In the genomic region with DNA sequence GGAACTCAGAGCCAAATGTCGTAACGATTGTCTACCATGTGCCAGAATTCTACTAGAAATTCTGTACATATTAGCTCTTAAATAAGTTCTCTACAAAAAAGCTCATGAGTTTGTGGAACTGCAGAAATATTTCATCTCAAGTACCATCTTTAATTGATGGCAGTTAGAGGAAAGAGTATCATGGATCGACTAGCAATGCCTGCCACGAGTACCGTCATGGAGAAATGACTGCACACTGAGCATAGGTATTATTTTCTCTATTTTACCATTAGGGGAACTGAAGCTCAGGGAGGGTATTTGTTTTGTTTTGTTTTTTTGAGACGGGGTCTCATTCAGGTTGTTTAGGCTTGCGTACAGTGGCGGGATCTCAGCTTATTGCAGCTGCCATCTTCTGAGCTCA, we compare ENCODE assay signal across 20 cellular contexts. TPM values are rescaled to one million over a fixed set of nuclear protein-coding genes. Genes with fewer than 3 reads are reported as not detected.
DNase-seq lines count a peak whose midpoint lies in the region; ATAC-seq, FAIRE-seq and TF ChIP-seq lines count a peak whose summit lies in the region.
"Had no signal": no experiment of that assay in that cellular context is flagged by ENCODE, and none has a peak within 500 bp of the region (broad histone marks: within the 10 kb centered on the region; RNA-seq: fewer than 3 reads in every experiment).

No MANE protein-coding gene starts in this region.

- TF ChIP-seq RAD21 in K562 (CRISPR knock-in tag; conservative IDR thresholded peaks at IDR 0.05 in 1 of 2, IDR thresholded peaks at IDR 0.05 in 1 of 2) = no peak

- H4K20me1 ChIP-seq in K562 (replicated peaks; ENCODE audit: control insufficient read depth, insufficient read depth, low read length) = no peaks in the 10 kb centered on the region

- peaks cover 19% of the 10 kb centered on the region for H3K4me1 ChIP-seq in CD8-positive, alpha-beta memory T cell (ENCODE audit: insufficient read depth, low read length)
- H3K4me1 ChIP-seq in K562 (replicated peaks in 1 of 2; ENCODE audit: control insufficient read depth in 2 of 2, insufficient read depth in 2 of 2, low read length in 2 of 2) = peaks cover 7 to 23% of the 10 kb centered on the region in 2 experiments; a peak in 2 of 5 replicates
- H3K4me1 ChIP-seq: BE2C had no signal

- H2AFZ ChIP-seq in K562 (ENCODE audit: low read depth, low read length) = no peak overlapping the region

- H3K9me1 ChIP-seq in K562 (ENCODE audit: control insufficient read depth, insufficient read depth, low read length) = no peaks in the 10 kb centered on the region

- BruUV-seq in K562 (replicated peaks; lab: Mats Ljungman, UMichigan) = no TSS peak

- no peaks in the 10 kb centered on the region for H3K27me3 ChIP-seq in CD4-positive, alpha-beta T cell (ENCODE audit: control insufficient read depth, insufficient read depth, low read length)
- no peaks in the 10 kb centered on the region for H3K27me3 ChIP-seq in CD8-positive, alpha-beta memory T cell (ENCODE audit: insufficient read depth, low read length, poor library complexity, severe bottlenecking)
- no peaks in the 10 kb centered on the region for H3K27me3 ChIP-seq in K562 (ENCODE audit: control insufficient read depth in 2 of 2, insufficient read depth in 2 of 2, low read length in 2 of 2)
- H3K27me3 ChIP-seq: BE2C had no signal

- in situ Hi-C loops in K562 (cut with MboI) = loop anchor here (25.0 kb wide), 1 partner anchor 896 kb away; no protein-coding TSS in a partner anchor

- H3K9me3 ChIP-seq in CD4-positive, alpha-beta T cell (ENCODE audit: control insufficient read depth, low read length) = no peaks in the 10 kb centered on the region
- no peaks in the 10 kb centered on the region for H3K9me3 ChIP-seq in CD8-positive, alpha-beta memory T cell (ENCODE audit: low read length)
- no peaks in the 10 kb centered on the region for H3K9me3 ChIP-seq in K562 (replicated peaks; ENCODE audit: control insufficient read depth, insufficient read depth, low read depth, low read length)
- H3K9me3 ChIP-seq: BE2C had no signal

- TF ChIP-seq EP300 in K562 (IDR thresholded peaks at IDR 0.05; ENCODE audit: low read length) = no peak

- no peak overlapping the region for H3K27ac ChIP-seq in CD4-positive, alpha-beta T cell (ENCODE audit: low read depth, low read length)
- H3K27ac ChIP-seq in CD8-positive, alpha-beta memory T cell (ENCODE audit: low read depth, low read length) = no peak overlapping the region
- H3K27ac ChIP-seq in K562 (ENCODE audit: extremely low read depth, low read depth, low read length) = no peak overlapping the region

- no peaks in the 10 kb centered on the region for H3K9me3 Mint-ChIP-seq in CD4-positive, alpha-beta T cell
- no peaks in the 10 kb centered on the region for H3K9me3 Mint-ChIP-seq in CD8-positive, alpha-beta memory T cell
- no peaks in the 10 kb centered on the region for H3K9me3 Mint-ChIP-seq in nephron
- H3K9me3 Mint-ChIP-seq: CD4-positive, CD25-positive, alpha-beta regulatory T cell; H9 had no signal

- peaks cover 45% of the 10 kb centered on the region for H3K36me3 Mint-ChIP-seq in CD4-positive, alpha-beta T cell (ENCODE audit: low read depth)
- peaks cover 0 to 63% (median 4%) of the 10 kb centered on the region in 3 donors for H3K36me3 Mint-ChIP-seq in CD8-positive, alpha-beta memory T cell
- H3K36me3 Mint-ChIP-seq in nephron (ENCODE audit: low read depth) = peaks cover 27% of the 10 kb centered on the region

- no peak for FAIRE-seq in K562 (lab: Jason Lieb, UNC)
- FAIRE-seq: A204.1, GM19239, H1 had no signal

- H3K9ac ChIP-seq in K562 (ENCODE audit: insufficient read depth in 1 of 2, low read depth in 2 of 2, low read length in 2 of 2) = no peak overlapping the region

- peaks cover 28% of the 10 kb centered on the region for H3K4me1 Mint-ChIP-seq in CD4-positive, alpha-beta T cell (ENCODE audit: low read depth)
- peaks cover 19 to 32% (median 29%) of the 10 kb centered on the region in 3 donors for H3K4me1 Mint-ChIP-seq in CD8-positive, alpha-beta memory T cell
- H3K4me1 Mint-ChIP-seq in nephron = peaks cover 12% of the 10 kb centered on the region

- ATAC-seq in CD4-positive, alpha-beta T cell (ENCODE audit: poor library complexity) = no peak
- ATAC-seq in K562 (no peak), left cardiac atrium (no peak), HG03520 (IDR thresholded peaks at IDR 0.05; ENCODE audit: unreplicated experiment) (no peak)

- no peak for DNase-seq in CD4-positive, alpha-beta T cell
- no peak for DNase-seq in CD8-positive, alpha-beta memory T cell
- DNase-seq in K562 (ENCODE audit: extremely low read depth in 1 of 4, low spot score in 3 of 4) (no peak), left cardiac atrium (no peak), cerebellar nuclear complex (lab: John Stamatoyannopoulos, UW) (no peak)
- DNase-seq in stimulated activated naive CD4-positive, alpha-beta T cell treated with Interleukin-2 at 50 U/mL for 16 hours (lab: John Stamatoyannopoulos, UW) = no peak
- DNase-seq: ACHN; BE2C; C1 segment of cervical spinal cord; CD4-positive, CD25-positive, alpha-beta regulatory T cell; DMS153; DMS79; GDM1; H9 had no signal

- 80% methylated on average over 8 of the region's 8 CpGs for WGBS in K562 (ENCODE audit: insufficient coverage, low coverage, missing lambda C conversion rate)

- H3K4me2 ChIP-seq in K562 (ENCODE audit: insufficient read depth, low read length) = no peak overlapping the region

- intact Hi-C loops in CD4-positive, alpha-beta T cell (cut with DNase I, micrococcal nuclease) = loop anchor here (5.0 to 10.0 kb wide), 4 partner anchors 49 to 444 kb away; a partner anchor contains a TSS
- intact Hi-C loops in K562 (cut with micrococcal nuclease) = loop anchor here (5.0 to 10.0 kb wide), 2 partner anchors 124 to 184 kb away; a partner anchor contains a TSS
- intact Hi-C loops in left cardiac atrium (cut with DNase I) = no loop called here

- TF ChIP-seq POLR2A in K562 (conservative IDR thresholded peaks at IDR 0.05) = no peak

- H3K27ac Mint-ChIP-seq in CD4-positive, alpha-beta T cell = no peak overlapping the region
- peak overlapping the region in 2 of 8 donors; percentile 57 to 79 for H3K27ac Mint-ChIP-seq in CD8-positive, alpha-beta memory T cell
- no peak overlapping the region for H3K27ac Mint-ChIP-seq in nephron
- H3K27ac Mint-ChIP-seq: H9 had no signal

- CTCF ChIA-PET in CD4-positive, alpha-beta T cell (lab: Charles Lee) = no interaction called here
- CTCF ChIA-PET in CD8-positive, alpha-beta memory T cell (lab: Charles Lee) = interaction anchor here (1.5 to 1.7 kb wide), 2 partner anchors 10 to 92 kb away, joined by 4 read pairs; no protein-coding TSS in a partner anchor
- CTCF ChIA-PET in K562 (lab: Yijun Ruan, JAX; ENCODE audit: low intra/inter-chr PET ratio) = no interaction called here

- H3K79me2 ChIP-seq in K562 (ENCODE audit: control insufficient read depth, insufficient read depth, low read length) = peaks cover 15% of the 10 kb centered on the region

- POLR2A ChIA-PET in CD4-positive, alpha-beta T cell (lab: Charles Lee) = interaction anchor here (0.7 kb wide), 1 partner anchor 192 kb away, joined by 3 read pairs; a partner anchor contains a TSS
- POLR2A ChIA-PET in CD8-positive, alpha-beta memory T cell (lab: Charles Lee) = interaction anchor here (0.6 kb wide), 1 partner anchor 164 kb away, joined by 3 read pairs; no protein-coding TSS in a partner anchor
- POLR2A ChIA-PET in K562 (lab: Yijun Ruan, JAX) = interaction anchor here (0.5 to 2.7 kb wide), 11 partner anchors 12 to 441 kb away, joined by 3 to 6 read pairs (median 3); a partner anchor contains a TSS

- TF ChIP-seq CTCF in CD4-positive, alpha-beta T cell (IDR thresholded peaks at IDR 0.05) = no peak
- TF ChIP-seq CTCF in K562 (IDR thresholded peaks at IDR 0.05 in 2 of 3, conservative IDR thresholded peaks at IDR 0.05 in 1 of 3; ENCODE audit: insufficient read depth in 2 of 3, low read depth in 1 of 3, low read length in 3 of 3) (no peak), nephron (IDR thresholded peaks at IDR 0.05; ENCODE audit: unreplicated experiment in 3 of 3) (no peak)

- peak overlapping the region; percentile 48 for H3K4me3 Mint-ChIP-seq in CD4-positive, alpha-beta T cell
- H3K4me3 Mint-ChIP-seq in CD8-positive, alpha-beta memory T cell = peak overlapping the region in 4 of 7 donors; percentile 8 to 96 (median 48)
- H3K4me3 Mint-ChIP-seq in nephron = peak overlapping the region; percentile 42 to 63 (median 61)

- H3K27me3 Mint-ChIP-seq in CD4-positive, alpha-beta T cell = no peaks in the 10 kb centered on the region
- H3K27me3 Mint-ChIP-seq in CD8-positive, alpha-beta memory T cell = peaks cover 0 to 2% of the 10 kb centered on the region in 2 donors
- H3K27me3 Mint-ChIP-seq in nephron (ENCODE audit: low read depth) = peaks cover 2% of the 10 kb centered on the region
- H3K27me3 Mint-ChIP-seq: CD4-positive, CD25-positive, alpha-beta regulatory T cell had no signal

- peaks cover 18% of the 10 kb centered on the region for H3K36me3 ChIP-seq in CD8-positive, alpha-beta memory T cell (ENCODE audit: insufficient read depth, low read length)
- H3K36me3 ChIP-seq in K562 (ENCODE audit: control insufficient read depth, insufficient read depth, low read length) = peaks cover 52% of the 10 kb centered on the region
- H3K36me3 ChIP-seq: BE2C had no signal

- no peak overlapping the region for H3K4me3 ChIP-seq in CD8-positive, alpha-beta memory T cell (ENCODE audit: low read length)
- H3K4me3 ChIP-seq in K562 = no peak overlapping the region

RNA-seq across cellular contexts. Expression of a gene that starts 2.8 kb away (rescaled TPM):
- total RNA-seq in CD4-positive, alpha-beta T cell = 1 to 10 TPM; 7.9 to 8.1 TPM
- total RNA-seq in CD8-positive, alpha-beta memory T cell = 10 to 100 TPM; 74.3 to 77.6 TPM
- polyA plus RNA-seq in CD8-positive, alpha-beta memory T cell = 51.8 TPM
- 79.3 and 118 TPM in 2 replicates for total RNA-seq in K562 (2011; cell fraction: chromatin; rRNA removed; ENCODE audit: low replicate concordance)
- 76.7 and 80.0 TPM in 2 replicates for total RNA-seq in K562 (2011; cell fraction: nucleolus; rRNA removed)
- total RNA-seq in K562 (2011; cell fraction: nucleoplasm; rRNA removed) = 76.9 and 87.5 TPM in 2 replicates
- total RNA-seq in K562 (2014; rRNA removed) (73.0 and 90.5 TPM in 2 replicates), K562 (2014; rRNA removed; fragmentation: Illumina TruSeq; extraction: Trizol) (44.3 and 55.8 TPM in 2 replicates), K562 (2015; rRNA removed; fragmentation: Illumina TruSeq; extraction: Trizol) (51.5 and 59.3 TPM in 2 replicates), K562 (2021) (99.0 and 100 TPM in 2 replicates), left cardiac atrium (10 to 100 TPM; 26.2 to 36.3 TPM)
- polyA plus RNA-seq in K562 (2011; rRNA removed) (56.1 and 104 TPM in 2 replicates), K562 (2014; fragmentation: Illumina TruSeq; extraction: Trizol) (98.2 and 119 TPM in 2 replicates), K562 (2014; fragmentation: Nextera tagmentation; extraction: Ambion mirVana) (10 to 100 TPM; 13.8 to 26.4 TPM), K562 (2014; rRNA removed) (66.6 and 76.8 TPM in 2 replicates)
- 77.0 and 146 TPM in 2 replicates for polyA plus RNA-seq in K562 (2011; cell fraction: cytosol; rRNA removed)
- 62.9 and 99.5 TPM in 2 replicates for polyA plus RNA-seq in K562 (2011; cell fraction: nucleus; rRNA removed)
- polyA plus RNA-seq in K562 (2012) = 69.4 and 77.4 TPM in 2 replicates
- polyA minus RNA-seq in K562 (2011; rRNA and poly(A)+ RNA removed) = 42.4 and 42.7 TPM in 2 replicates
- polyA minus RNA-seq in K562 (2011; cell fraction: cytosol; rRNA and poly(A)+ RNA removed) = 33.5 and 40.3 TPM in 2 replicates
- 26.7 and 27.1 TPM in 2 replicates for polyA minus RNA-seq in K562 (2011; cell fraction: nucleus; rRNA and poly(A)+ RNA removed)

RNA-seq across cellular contexts. Expression of a gene that starts 31.0 kb away (rescaled TPM):
- 10 to 100 TPM; 50.5 to 58.6 TPM for total RNA-seq in CD4-positive, alpha-beta T cell
- 10 to 100 TPM; 18.8 to 19.1 TPM for total RNA-seq in CD8-positive, alpha-beta memory T cell
- polyA plus RNA-seq in CD8-positive, alpha-beta memory T cell = 3.8 TPM
- 652 and 1,082 TPM in 2 replicates for total RNA-seq in K562 (2011; cell fraction: chromatin; rRNA removed; ENCODE audit: low replicate concordance)
- total RNA-seq in K562 (2011; cell fraction: nucleolus; rRNA removed) = 407 and 449 TPM in 2 replicates
- total RNA-seq in K562 (2011; cell fraction: nucleoplasm; rRNA removed) = 488 and 686 TPM in 2 replicates
- total RNA-seq in K562 (2014; rRNA removed) (30.7 and 34.0 TPM in 2 replicates), K562 (2014; rRNA removed; fragmentation: Illumina TruSeq; extraction: Trizol) (28.7 and 33.0 TPM in 2 replicates), K562 (2015; rRNA removed; fragmentation: Illumina TruSeq; extraction: Trizol) (31.6 and 33.2 TPM in 2 replicates), K562 (2021) (53.7 and 63.6 TPM in 2 replicates), left cardiac atrium (10 to 100 TPM; 15.4 to 20.4 TPM)
- polyA plus RNA-seq in K562 (2011; rRNA removed) (95.8 and 120 TPM in 2 replicates), K562 (2014; fragmentation: Illumina TruSeq; extraction: Trizol) (53.8 and 60.9 TPM in 2 replicates), K562 (2014; fragmentation: Nextera tagmentation; extraction: Ambion mirVana) (10 to 100 TPM in 1 of 2 experiments, 1 to 10 TPM in 1; 8.9 to 11.6 TPM), K562 (2014; rRNA removed) (72.7 and 106 TPM in 2 replicates)
- polyA plus RNA-seq in K562 (2011; cell fraction: cytosol; rRNA removed) = 71.0 and 73.2 TPM in 2 replicates
- 641 and 948 TPM in 2 replicates for polyA plus RNA-seq in K562 (2011; cell fraction: nucleus; rRNA removed)
- 65.7 and 182 TPM in 2 replicates for polyA plus RNA-seq in K562 (2012)
- polyA minus RNA-seq in K562 (2011; rRNA and poly(A)+ RNA removed) = 99.7 and 103 TPM in 2 replicates
- 19.4 and 21.8 TPM in 2 replicates for polyA minus RNA-seq in K562 (2011; cell fraction: cytosol; rRNA and poly(A)+ RNA removed)
- polyA minus RNA-seq in K562 (2011; cell fraction: nucleus; rRNA and poly(A)+ RNA removed) = 133 and 150 TPM in 2 replicates

RNA-seq across cellular contexts. Expression of a gene that starts 39.0 kb away (rescaled TPM):
- total RNA-seq in CD4-positive, alpha-beta T cell = not detected
- not detected for total RNA-seq in CD8-positive, alpha-beta memory T cell
- polyA plus RNA-seq in CD8-positive, alpha-beta memory T cell = not detected
- total RNA-seq in K562 (2011; cell fraction: chromatin; rRNA removed; ENCODE audit: low replicate concordance) = not detected in 2 replicates
- total RNA-seq in K562 (2011; cell fraction: nucleolus; rRNA removed) = not detected in 2 replicates
- not detected in 2 replicates for total RNA-seq in K562 (2011; cell fraction: nucleoplasm; rRNA removed)
- total RNA-seq in K562 (2014; rRNA removed) = not detected in 2 replicates
- not detected in 2 replicates for total RNA-seq in K562 (2014; rRNA removed; fragmentation: Illumina TruSeq; extraction: Trizol)
- total RNA-seq in K562 (2015; rRNA removed; fragmentation: Illumina TruSeq; extraction: Trizol) = not detected in 2 replicates
- not detected in 2 replicates for total RNA-seq in K562 (2021)
- not detected in 2 replicates for polyA plus RNA-seq in K562 (2011; rRNA removed)
- 0.09 and 0.39 TPM in 2 replicates for polyA plus RNA-seq in K562 (2011; cell fraction: cytosol; rRNA removed)
- polyA plus RNA-seq in K562 (2011; cell fraction: nucleus; rRNA removed) = not detected in 2 replicates
- not detected in 2 replicates for polyA plus RNA-seq in K562 (2012)
- polyA plus RNA-seq in K562 (2014; fragmentation: Illumina TruSeq; extraction: Trizol) = not detected in 2 replicates
- polyA plus RNA-seq in K562 (2014; fragmentation: Nextera tagmentation; extraction: Ambion mirVana) = not detected
- polyA plus RNA-seq in K562 (2014; rRNA removed) = not detected in 2 replicates
- polyA minus RNA-seq in K562 (2011; rRNA and poly(A)+ RNA removed) = not detected in 2 replicates
- polyA minus RNA-seq in K562 (2011; cell fraction: cytosol; rRNA and poly(A)+ RNA removed) = not detected in 2 replicates
- polyA minus RNA-seq in K562 (2011; cell fraction: nucleus; rRNA and poly(A)+ RNA removed) = not detected in 2 replicates
- total RNA-seq in left cardiac atrium = 100 to 1,000 TPM in 1 of 2 donors, 10 to 100 TPM in 1; 63.3 to 127 TPM
- total RNA-seq: CD4-positive, CD25-positive, alpha-beta regulatory T cell; Daoy; H1; H9 had no signal
- polyA plus RNA-seq: CD4-positive, CD25-positive, alpha-beta regulatory T cell; H1 had no signal

RNA-seq across cellular contexts. Expression of a gene that starts 48.1 kb away (rescaled TPM):
- 10 to 100 TPM; 88.7 to 91.3 TPM for total RNA-seq in CD4-positive, alpha-beta T cell
- 100 to 1,000 TPM; 309 to 319 TPM for total RNA-seq in CD8-positive, alpha-beta memory T cell
- 277 TPM for polyA plus RNA-seq in CD8-positive, alpha-beta memory T cell
- 240 and 326 TPM in 2 replicates for total RNA-seq in K562 (2011; cell fraction: chromatin; rRNA removed; ENCODE audit: low replicate concordance)
- 165 and 200 TPM in 2 replicates for total RNA-seq in K562 (2011; cell fraction: nucleolus; rRNA removed)
- total RNA-seq in K562 (2011; cell fraction: nucleoplasm; rRNA removed) = 225 and 232 TPM in 2 replicates
- total RNA-seq in K562 (2014; rRNA removed) (138 and 139 TPM in 2 replicates), K562 (2014; rRNA removed; fragmentation: Illumina TruSeq; extraction: Trizol) (132 and 143 TPM in 2 replicates), K562 (2015; rRNA removed; fragmentation: Illumina TruSeq; extraction: Trizol) (118 and 131 TPM in 2 replicates), K562 (2021) (153 and 154 TPM in 2 replicates), left cardiac atrium (10 to 100 TPM; 80.8 to 96.2 TPM)
- polyA plus RNA-seq in K562 (2011; rRNA removed) (60.3 and 106 TPM in 2 replicates), K562 (2014; fragmentation: Illumina TruSeq; extraction: Trizol) (119 and 128 TPM in 2 replicates), K562 (2014; fragmentation: Nextera tagmentation; extraction: Ambion mirVana) (10 to 100 TPM; 20.1 to 28.1 TPM), K562 (2014; rRNA removed) (112 and 129 TPM in 2 replicates)
- 69.7 and 88.3 TPM in 2 replicates for polyA plus RNA-seq in K562 (2011; cell fraction: cytosol; rRNA removed)
- 76.1 and 100.0 TPM in 2 replicates for polyA plus RNA-seq in K562 (2011; cell fraction: nucleus; rRNA removed)
- polyA plus RNA-seq in K562 (2012) = 106 and 149 TPM in 2 replicates
- polyA minus RNA-seq in K562 (2011; rRNA and poly(A)+ RNA removed) = 147 and 187 TPM in 2 replicates
- 104 and 125 TPM in 2 replicates for polyA minus RNA-seq in K562 (2011; cell fraction: cytosol; rRNA and poly(A)+ RNA removed)
- 79.2 and 112 TPM in 2 replicates for polyA minus RNA-seq in K562 (2011; cell fraction: nucleus; rRNA and poly(A)+ RNA removed)

RNA-seq across cellular contexts. Expression of a gene that starts 48.7 kb away (rescaled TPM):
- 10 to 100 TPM; 14.7 to 16.5 TPM for total RNA-seq in CD4-positive, alpha-beta T cell
- total RNA-seq in CD8-positive, alpha-beta memory T cell = 10 to 100 TPM; 57.0 to 58.8 TPM
- polyA plus RNA-seq in CD8-positive, alpha-beta memory T cell = 64.4 TPM
- 29.0 and 52.4 TPM in 2 replicates for total RNA-seq in K562 (2011; cell fraction: chromatin; rRNA removed; ENCODE audit: low replicate concordance)
- total RNA-seq in K562 (2011; cell fraction: nucleolus; rRNA removed) = 42.1 and 48.7 TPM in 2 replicates
- total RNA-seq in K562 (2011; cell fraction: nucleoplasm; rRNA removed) = 34.6 and 42.7 TPM in 2 replicates
- total RNA-seq in K562 (2014; rRNA removed) = 110 and 136 TPM in 2 replicates
- 32.7 and 40.6 TPM in 2 replicates for total RNA-seq in K562 (2014; rRNA removed; fragmentation: Illumina TruSeq; extraction: Trizol)
- total RNA-seq in K562 (2015; rRNA removed; fragmentation: Illumina TruSeq; extraction: Trizol) = 74.5 and 74.8 TPM in 2 replicates
- total RNA-seq in K562 (2021) = 85.8 and 89.7 TPM in 2 replicates
- polyA plus RNA-seq in K562 (2011; rRNA removed) = 60.6 and 62.8 TPM in 2 replicates
- 74.1 and 114 TPM in 2 replicates for polyA plus RNA-seq in K562 (2011; cell fraction: cytosol; rRNA removed)
- 61.6 and 83.0 TPM in 2 replicates for polyA plus RNA-seq in K562 (2011; cell fraction: nucleus; rRNA removed)
- polyA plus RNA-seq in K562 (2012) = 75.7 and 143 TPM in 2 replicates
- 97.8 and 103 TPM in 2 replicates for polyA plus RNA-seq in K562 (2014; fragmentation: Illumina TruSeq; extraction: Trizol)
- polyA plus RNA-seq in K562 (2014; fragmentation: Nextera tagmentation; extraction: Ambion mirVana) = 1 to 10 TPM; 4.1 to 6.3 TPM
- 91.6 and 94.0 TPM in 2 replicates for polyA plus RNA-seq in K562 (2014; rRNA removed)
- 29.9 and 37.5 TPM in 2 replicates for polyA minus RNA-seq in K562 (2011; rRNA and poly(A)+ RNA removed)
- 52.9 and 57.8 TPM in 2 replicates for polyA minus RNA-seq in K562 (2011; cell fraction: cytosol; rRNA and poly(A)+ RNA removed)
- polyA minus RNA-seq in K562 (2011; cell fraction: nucleus; rRNA and poly(A)+ RNA removed) = 19.1 and 22.5 TPM in 2 replicates
- 10 to 100 TPM; 42.0 to 42.7 TPM for total RNA-seq in left cardiac atrium

Comparison
In these comparisons a context has a peak if more than half of its experiments do, and no peak if none do; other contexts are left out.
1. RNA of a gene that starts 39.0 kb away (total RNA-seq): 63.3 to 127 TPM in left cardiac atrium; not detected in CD8-positive, alpha-beta memory T cell, not detected in CD4-positive, alpha-beta T cell and not detected in K562; every median in the first group is over 10 times any median in the second.
2. intact Hi-C loops: an anchor here in CD4-positive, alpha-beta T cell (5.0 to 10.0 kb wide) and K562 (5.0 to 10.0 kb wide); none called in left cardiac atrium.
3. Peak in every context shown above with its lines, with median percentiles within 50 percentile points of each other: H3K4me3 Mint-ChIP-seq.